ENCODE assay signal across 35 cellular contexts in the genomic region with DNA sequence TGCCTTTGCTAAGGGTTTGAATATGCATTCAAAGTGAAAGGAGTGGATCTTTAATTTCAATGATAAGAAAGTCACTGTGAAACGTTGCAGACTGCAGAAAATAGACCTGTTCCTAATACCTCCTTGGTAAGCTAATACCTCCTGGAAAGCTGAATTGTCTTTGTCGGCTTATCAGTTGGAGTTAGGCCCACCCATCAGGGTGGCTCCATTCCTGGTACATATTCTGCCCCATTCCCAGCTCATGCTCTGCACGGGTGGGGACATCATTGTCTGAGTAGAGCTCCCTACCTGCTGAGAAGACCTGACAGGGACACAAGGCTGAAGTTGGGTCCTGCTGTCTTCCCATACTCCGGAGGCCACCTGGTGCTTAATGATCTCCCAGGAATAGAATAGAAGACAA.
"Had no signal": no experiment of that assay in that cellular context is flagged by ENCODE, and none has a peak within 500 bp of the region (broad histone marks: within the 10 kb centered on the region; RNA-seq: fewer than 3 reads in every experiment).

No MANE protein-coding gene starts in this region.

- DNase-seq: activated CD4-positive, alpha-beta memory T cell treated with anti-CD3 and anti-CD28 coated beads, Interleukin-2, amount 10 ng/mL, durations not matched to agents 7 days and 5 days; activated CD4-positive, alpha-beta T cell treated with anti-CD3 and anti-CD28 coated beads for 36 hours; activated CD4-positive, alpha-beta T cell treated with anti-CD3 and anti-CD28 coated beads, Interleukin-2, amount 50 U/mL, for 1 hour; activated CD8-positive, alpha-beta memory T cell treated with anti-CD3 and anti-CD28 coated beads for 24 hours; activated CD8-positive, alpha-beta memory T cell treated with anti-CD3 and anti-CD28 coated beads, Interleukin-2, amount 10 ng/mL, durations not matched to agents 7 days and 5 days; activated CD8-positive, alpha-beta memory T cell treated with anti-CD3 and anti-CD28 coated beads, Interleukin-2, amount 50 U/mL, for 48 hours; activated effector memory CD4-positive, alpha-beta T cell treated with Interleukin-2 at 50 U/mL for 16 hours; activated naive CD4-positive, alpha-beta T cell treated with Interleukin-2 at 50 U/mL for 16 hours; activated naive CD8-positive, alpha-beta T cell treated with anti-CD3 and anti-CD28 coated beads, Interleukin-2, amount 10 ng/mL, durations not matched to agents 7 days and 5 days; activated T-cell treated with anti-CD3 and anti-CD28 coated beads, Interleukin-2, amount 50 U/mL, for 48 hours; body of pancreas; caudate nucleus; cerebellar nuclear complex; MM.1S; MV-4-11; NCI-H1092; NCI-H1436 treated with DMSO at 0.1 percent for 48 hours; NCI-H187; NCI-H2029 treated with DMSO at 0.1 percent for 48 hours; NCI-H2107; NCI-H2171; NCI-H510A; NCI-H526; NCI-H748 treated with DMSO at 0.1 percent for 48 hours; NK-92 treated with Interleukin-12 subunit alpha and Interleukin-12 subunit beta, amount 100 ng/mL, for 24 hours; OCI-M1; Right ventricle myocardium superior; SW 1271; T-helper 1 cell; T-helper 2 cell; T-helper 9 cell; WERI-Rb-1 had no signal

- H3K9me3 Mint-ChIP-seq: activated CD4-positive, alpha-beta memory T cell treated with anti-CD3 and anti-CD28 coated beads, Interleukin-2, amount 10 ng/mL, durations not matched to agents 7 days and 5 days; activated naive CD8-positive, alpha-beta T cell treated with anti-CD3 and anti-CD28 coated beads, Interleukin-2, amount 10 ng/mL, durations not matched to agents 7 days and 5 days had no signal

- H3K9me3 ChIP-seq: body of pancreas, breast epithelium had no signal

- H3K4me1 ChIP-seq: body of pancreas, breast epithelium had no signal

- H3K27ac Mint-ChIP-seq: activated CD4-positive, alpha-beta memory T cell treated with anti-CD3 and anti-CD28 coated beads, Interleukin-2, amount 10 ng/mL, durations not matched to agents 7 days and 5 days; activated CD4-positive, alpha-beta T cell treated with anti-CD3 and anti-CD28 coated beads for 36 hours; activated CD8-positive, alpha-beta memory T cell treated with anti-CD3 and anti-CD28 coated beads, Interleukin-2, amount 10 ng/mL, durations not matched to agents 7 days and 5 days; activated naive CD4-positive, alpha-beta T cell treated with anti-CD3 and anti-CD28 coated beads, Interleukin-2, amount 50 U/mL, for 24 hours; activated naive CD8-positive, alpha-beta T cell treated with anti-CD3 and anti-CD28 coated beads, Interleukin-2, amount 10 ng/mL, durations not matched to agents 7 days and 5 days had no signal

- H3K36me3 ChIP-seq: breast epithelium, WERI-Rb-1 had no signal

- H3K9ac ChIP-seq: KMS-11 had no signal

- H3K36me3 Mint-ChIP-seq: activated CD8-positive, alpha-beta memory T cell treated with anti-CD3 and anti-CD28 coated beads, Interleukin-2, amount 10 ng/mL, durations not matched to agents 7 days and 5 days; activated naive CD4-positive, alpha-beta T cell treated with anti-CD3 and anti-CD28 coated beads, Interleukin-2, amount 50 U/mL, for 24 hours; activated naive CD8-positive, alpha-beta T cell treated with anti-CD3 and anti-CD28 coated beads, Interleukin-2, amount 10 ng/mL, durations not matched to agents 7 days and 5 days had no signal

- H3K4me3 Mint-ChIP-seq: activated CD4-positive, alpha-beta memory T cell treated with anti-CD3 and anti-CD28 coated beads, Interleukin-2, amount 10 ng/mL, durations not matched to agents 7 days and 5 days; activated CD4-positive, alpha-beta T cell treated with anti-CD3 and anti-CD28 coated beads for 36 hours; activated CD8-positive, alpha-beta memory T cell treated with anti-CD3 and anti-CD28 coated beads, Interleukin-2, amount 10 ng/mL, durations not matched to agents 7 days and 5 days; activated naive CD4-positive, alpha-beta T cell treated with anti-CD3 and anti-CD28 coated beads, Interleukin-2, amount 50 U/mL, for 24 hours; activated naive CD8-positive, alpha-beta T cell treated with anti-CD3 and anti-CD28 coated beads, Interleukin-2, amount 10 ng/mL, durations not matched to agents 7 days and 5 days had no signal

- H3K4me1 Mint-ChIP-seq: activated CD4-positive, alpha-beta memory T cell treated with anti-CD3 and anti-CD28 coated beads, Interleukin-2, amount 10 ng/mL, durations not matched to agents 7 days and 5 days; activated CD4-positive, alpha-beta T cell treated with anti-CD3 and anti-CD28 coated beads for 36 hours; activated CD8-positive, alpha-beta memory T cell treated with anti-CD3 and anti-CD28 coated beads, Interleukin-2, amount 10 ng/mL, durations not matched to agents 7 days and 5 days; activated naive CD4-positive, alpha-beta T cell treated with anti-CD3 and anti-CD28 coated beads, Interleukin-2, amount 50 U/mL, for 24 hours; activated naive CD8-positive, alpha-beta T cell treated with anti-CD3 and anti-CD28 coated beads, Interleukin-2, amount 10 ng/mL, durations not matched to agents 7 days and 5 days had no signal

- H3K27ac ChIP-seq: body of pancreas, breast epithelium, KMS-11, WERI-Rb-1 had no signal

- H3K27me3 ChIP-seq: body of pancreas had no signal

- H3K27me3 Mint-ChIP-seq: activated CD4-positive, alpha-beta memory T cell treated with anti-CD3 and anti-CD28 coated beads, Interleukin-2, amount 10 ng/mL, durations not matched to agents 7 days and 5 days; activated CD8-positive, alpha-beta memory T cell treated with anti-CD3 and anti-CD28 coated beads, Interleukin-2, amount 10 ng/mL, durations not matched to agents 7 days and 5 days had no signal

- H3K4me2 ChIP-seq: KMS-11 had no signal

- H3K4me3 ChIP-seq: body of pancreas, breast epithelium had no signal
